Comparison of ENCODE assay signal across 10 cellular contexts in the genomic region with DNA sequence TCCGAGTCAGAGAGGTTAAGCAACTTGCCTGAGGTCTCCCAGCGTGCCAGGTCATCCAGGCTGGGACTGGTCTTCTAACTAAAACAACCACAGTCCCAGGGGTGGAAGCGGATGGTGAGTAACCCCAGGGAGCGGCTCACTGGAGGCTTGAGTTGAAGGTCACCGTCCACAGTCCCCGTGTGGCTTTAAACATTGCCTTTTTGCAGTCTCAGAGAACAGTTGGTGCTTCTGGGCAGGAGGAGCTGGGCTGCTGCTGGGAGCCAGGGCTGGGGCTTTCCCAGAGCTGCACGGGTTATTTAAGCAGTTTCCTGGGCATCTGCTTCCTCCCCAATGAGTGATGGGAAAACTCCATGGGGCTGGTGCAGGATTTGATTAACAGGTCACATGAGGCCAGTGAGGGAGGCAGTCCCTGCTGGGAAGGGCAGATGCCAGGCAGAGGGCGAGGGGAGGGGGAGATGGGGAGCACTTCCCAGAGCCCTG. TPM values are rescaled to one million over a fixed set of nuclear protein-coding genes. Genes with fewer than 3 reads are reported as not detected.
DNase-seq lines count a peak whose midpoint lies in the region; ATAC-seq and TF ChIP-seq lines count a peak whose summit lies in the region.
"Had no signal": no experiment of that assay in that cellular context is flagged by ENCODE, and none has a peak within 500 bp of the region (broad histone marks: within the 10 kb centered on the region; RNA-seq: fewer than 3 reads in every experiment).

No MANE protein-coding gene starts in this region.

- CTCF ChIA-PET in activated naive CD4-positive, alpha-beta T cell treated with anti-CD3 and anti-CD28 coated beads, Interleukin-2, amount 10 ng/mL, durations not matched to agents 7 days and 5 days (lab: Charles Lee): no interaction called here

- peaks cover 36 to 96% (median 86%) of the 10 kb centered on the region in 4 donors for H3K4me1 ChIP-seq in esophagus muscularis mucosa
- H3K4me1 ChIP-seq in neural progenitor cell: peaks cover 28% of the 10 kb centered on the region

- no peak overlapping the region for H3K4me3 Mint-ChIP-seq in neural progenitor cell
- H3K4me3 Mint-ChIP-seq in naive thymus-derived CD8-positive, alpha-beta T cell: no peak overlapping the region
- H3K4me3 Mint-ChIP-seq in activated naive CD4-positive, alpha-beta T cell treated with anti-CD3 and anti-CD28 coated beads, Interleukin-2, amount 10 ng/mL, durations not matched to agents 7 days and 5 days: no peak overlapping the region
- H3K4me3 Mint-ChIP-seq: activated naive CD8-positive, alpha-beta T cell had no signal

- H3K9ac ChIP-seq in neural progenitor cell: no peak overlapping the region

- 25% methylated on average over 8 of the region's 8 CpGs for WGBS in esophagus muscularis mucosa

- intact Hi-C loops in esophagus muscularis mucosa (cut with DNase I): no loop called here

- H3K9me3 ChIP-seq in esophagus muscularis mucosa (no peaks in the 10 kb centered on the region), neural progenitor cell (ENCODE audit: low read depth) (no peaks in the 10 kb centered on the region)
- H3K9me3 ChIP-seq: neutrophil had no signal

- no peaks in the 10 kb centered on the region for H3K27me3 ChIP-seq in esophagus muscularis mucosa
- no peaks in the 10 kb centered on the region for H3K27me3 ChIP-seq in neural progenitor cell

- peaks cover 74% of the 10 kb centered on the region for H3K79me2 ChIP-seq in neural progenitor cell (ENCODE audit: low read depth)

- ATAC-seq in naive thymus-derived CD8-positive, alpha-beta T cell: no peak

- H4K20me1 ChIP-seq in neural progenitor cell (ENCODE audit: low read depth): peaks cover 82% of the 10 kb centered on the region

- H3K27me3 Mint-ChIP-seq in neural progenitor cell (ENCODE audit: insufficient read depth, low read depth): peaks cover 10% of the 10 kb centered on the region
- H3K27me3 Mint-ChIP-seq in naive thymus-derived CD8-positive, alpha-beta T cell: peaks cover 7 to 27% (median 17%) of the 10 kb centered on the region in 5 donors
- H3K27me3 Mint-ChIP-seq in activated naive CD4-positive, alpha-beta T cell treated with anti-CD3 and anti-CD28 coated beads, Interleukin-2, amount 10 ng/mL, durations not matched to agents 7 days and 5 days: peaks cover 45% of the 10 kb centered on the region
- H3K27me3 Mint-ChIP-seq: activated naive CD8-positive, alpha-beta T cell had no signal

- no peak overlapping the region for H2AFZ ChIP-seq in neural progenitor cell (replicated peaks)

- TF ChIP-seq POLR2A in esophagus muscularis mucosa (IDR thresholded peaks at IDR 0.05; ENCODE audit: low read depth): no peak

- H3F3A ChIP-seq in neural progenitor cell (ENCODE audit: low read depth): peaks cover 16% of the 10 kb centered on the region

- TF ChIP-seq EP300 in esophagus muscularis mucosa (IDR thresholded peaks at IDR 0.05): no peak

- peak overlapping the region; percentile 60 for H3K27ac Mint-ChIP-seq in neural progenitor cell
- H3K27ac Mint-ChIP-seq in naive thymus-derived CD8-positive, alpha-beta T cell: no peak overlapping the region
- no peak overlapping the region for H3K27ac Mint-ChIP-seq in activated naive CD4-positive, alpha-beta T cell treated with anti-CD3 and anti-CD28 coated beads, Interleukin-2, amount 10 ng/mL, durations not matched to agents 7 days and 5 days
- H3K27ac Mint-ChIP-seq: activated naive CD8-positive, alpha-beta T cell had no signal

- no peak overlapping the region for H3K4me3 ChIP-seq in esophagus muscularis mucosa
- no peak overlapping the region for H3K4me3 ChIP-seq in neural progenitor cell

- POLR2A ChIA-PET in naive thymus-derived CD8-positive, alpha-beta T cell (lab: Charles Lee): no interaction called here

- peak overlapping the region; percentile 83 to 98 (median 93) for H3K27ac ChIP-seq in esophagus muscularis mucosa (replicated peaks in 1 of 4)
- H3K27ac ChIP-seq in neural progenitor cell: no peak overlapping the region
- H3K27ac ChIP-seq: neutrophil had no signal

- DNase-seq in DMS 273 treated with DMSO at 0.1 percent for 48 hours (lab: John Stamatoyannopoulos, UW) (peak; percentile 86), NCI-H774 (lab: John Stamatoyannopoulos, UW) (peak; percentile 63), esophagus muscularis mucosa (ENCODE audit: extremely low spot score) (no peak), neural progenitor cell (ENCODE audit: low spot score) (no peak), GF-D8 (lab: John Stamatoyannopoulos, UW) (no peak)
- DNase-seq in naive thymus-derived CD8-positive, alpha-beta T cell: no peak
- no peak for DNase-seq in activated naive CD4-positive, alpha-beta T cell treated with anti-CD3 and anti-CD28 coated beads, Interleukin-2, amount 10 ng/mL, durations not matched to agents 7 days and 5 days
- DNase-seq in stimulated activated naive CD4-positive, alpha-beta T cell treated with Interleukin-2 at 50 U/mL for 16 hours (lab: John Stamatoyannopoulos, UW): no peak

- H3K9me3 Mint-ChIP-seq in neural progenitor cell: no peaks in the 10 kb centered on the region
- H3K9me3 Mint-ChIP-seq in naive thymus-derived CD8-positive, alpha-beta T cell: no peaks in the 10 kb centered on the region
- no peaks in the 10 kb centered on the region for H3K9me3 Mint-ChIP-seq in activated naive CD4-positive, alpha-beta T cell treated with anti-CD3 and anti-CD28 coated beads, Interleukin-2, amount 10 ng/mL, durations not matched to agents 7 days and 5 days

- peaks cover 4% of the 10 kb centered on the region for H3K36me3 Mint-ChIP-seq in neural progenitor cell
- no peaks in the 10 kb centered on the region for H3K36me3 Mint-ChIP-seq in naive thymus-derived CD8-positive, alpha-beta T cell
- H3K36me3 Mint-ChIP-seq in activated naive CD4-positive, alpha-beta T cell treated with anti-CD3 and anti-CD28 coated beads, Interleukin-2, amount 10 ng/mL, durations not matched to agents 7 days and 5 days: no peaks in the 10 kb centered on the region
- H3K36me3 Mint-ChIP-seq: activated naive CD8-positive, alpha-beta T cell had no signal

- peaks cover 52% of the 10 kb centered on the region for H3K4me1 Mint-ChIP-seq in neural progenitor cell
- no peaks in the 10 kb centered on the region for H3K4me1 Mint-ChIP-seq in naive thymus-derived CD8-positive, alpha-beta T cell
- no peaks in the 10 kb centered on the region for H3K4me1 Mint-ChIP-seq in activated naive CD4-positive, alpha-beta T cell treated with anti-CD3 and anti-CD28 coated beads, Interleukin-2, amount 10 ng/mL, durations not matched to agents 7 days and 5 days

- peak overlapping the region; percentile 25 for H3K4me2 ChIP-seq in neural progenitor cell

- TF ChIP-seq CTCF in esophagus muscularis mucosa (IDR thresholded peaks at IDR 0.05) (no peak), neural progenitor cell (IDR thresholded peaks at IDR 0.05) (no peak)

- no peaks in the 10 kb centered on the region for H3K36me3 ChIP-seq in esophagus muscularis mucosa
- H3K36me3 ChIP-seq in neural progenitor cell: no peaks in the 10 kb centered on the region
- H3K36me3 ChIP-seq: neutrophil had no signal

RNA-seq across cellular contexts. Expression of gene ARHGEF10L, which starts 12.3 kb away (rescaled TPM):
- total RNA-seq in esophagus muscularis mucosa: 10 to 100 TPM; 46.6 to 93.0 (median 66.9) TPM
- total RNA-seq in neural progenitor cell (ENCODE audit: low replicate concordance): 20.3 and 29.4 TPM in 2 replicates
- under 1 TPM; 0.27 to 0.34 TPM for total RNA-seq in naive thymus-derived CD8-positive, alpha-beta T cell
- not detected for polyA plus RNA-seq in naive thymus-derived CD8-positive, alpha-beta T cell

Comparison
In these comparisons a context has a peak if more than half of its experiments do, and no peak if none do; other contexts are left out.
1. DNase-seq: peak in DMS 273 treated with DMSO at 0.1 percent for 48 hours (single experiment) and NCI-H774 (single experiment); none in esophagus muscularis mucosa (single experiment), neural progenitor cell (single experiment), naive thymus-derived CD8-positive, alpha-beta T cell (0 of 10), GF-D8 (single experiment), activated naive CD4-positive, alpha-beta T cell treated with anti-CD3 and anti-CD28 coated beads, Interleukin-2, amount 10 ng/mL, durations not matched to agents 7 days and 5 days (single experiment) and stimulated activated naive CD4-positive, alpha-beta T cell treated with Interleukin-2 at 50 U/mL for 16 hours (single experiment).
2. RNA of gene ARHGEF10L, which starts 12.3 kb away (total RNA-seq): 46.6 to 93.0 TPM in esophagus muscularis mucosa and 20.3 to 29.4 TPM in neural progenitor cell; 0.27 to 0.34 TPM in naive thymus-derived CD8-positive, alpha-beta T cell; every median in the first group is over 10 times any median in the second.